Comparison of ENCODE assay signal across 17 cellular contexts in the genomic region with DNA sequence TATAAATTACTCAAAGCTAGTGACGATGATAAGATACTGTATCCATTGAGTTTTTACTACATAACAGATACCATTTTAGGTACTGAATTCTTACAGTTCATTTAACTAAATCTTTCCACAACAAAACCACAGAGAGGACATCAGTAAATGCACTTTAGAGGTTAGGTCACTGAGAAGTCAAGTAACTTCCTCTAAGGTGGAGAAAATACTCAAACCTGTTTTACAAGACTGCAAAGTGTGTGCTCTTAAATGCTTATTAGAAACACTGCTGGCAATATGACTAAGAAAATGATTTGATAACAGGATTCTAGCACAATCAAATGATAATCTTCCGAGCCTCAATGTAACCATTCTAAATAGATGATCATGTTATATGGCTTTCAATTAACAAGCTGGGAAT.
DNase-seq lines count a peak whose midpoint lies in the region; ATAC-seq and TF ChIP-seq lines count a peak whose summit lies in the region.
"Had no signal": no experiment of that assay in that cellular context is flagged by ENCODE, and none has a peak within 500 bp of the region (broad histone marks: within the 10 kb centered on the region; RNA-seq: fewer than 3 reads in every experiment).

No MANE protein-coding gene starts in this region.

- H3K36me3 ChIP-seq in OCI-LY1 (ENCODE audit: insufficient read depth, low read length): peaks cover 79% of the 10 kb centered on the region

- no peak overlapping the region for H2AFZ ChIP-seq in OCI-LY1 (ENCODE audit: low read length)

- peaks cover 3% of the 10 kb centered on the region for H3K9me3 Mint-ChIP-seq in stimulated activated effector memory CD8-positive, alpha-beta T cell treated with anti-CD3 and anti-CD28 coated beads, Interleukin-12 subunit alpha, Interleukin-12 subunit beta, amount 100 ng/mL, for 72 hours
- H3K9me3 Mint-ChIP-seq: H9 had no signal

- no peak for TF ChIP-seq CTCF in LNCaP clone FGC (IDR thresholded peaks at IDR 0.05; ENCODE audit: control insufficient read depth, extremely low read depth, insufficient read depth)
- TF ChIP-seq CTCF in OCI-LY1 (IDR thresholded peaks at IDR 0.05; ENCODE audit: low read length): no peak
- no peak for TF ChIP-seq CTCF in epithelial cell of esophagus (IDR thresholded peaks at IDR 0.05; ENCODE audit: insufficient read depth, low read depth, low read length, missing control alignments)

- no peaks in the 10 kb centered on the region for H3K9me3 ChIP-seq in OCI-LY1 (ENCODE audit: low read length)
- H3K9me3 ChIP-seq: A549, BE2C had no signal

- H3K79me2 ChIP-seq in OCI-LY1 (ENCODE audit: insufficient read depth, low read length): no peaks in the 10 kb centered on the region; the same call in 1 of the 2 replicates

- ATAC-seq in stimulated activated effector memory CD8-positive, alpha-beta T cell treated with anti-CD3 and anti-CD28 coated beads, Interleukin-12 subunit alpha, Interleukin-12 subunit beta, amount 100 ng/mL, for 72 hours: no peak
- ATAC-seq in GM19023 (IDR thresholded peaks at IDR 0.05; ENCODE audit: unreplicated experiment): no peak
- ATAC-seq in GM18907 (IDR thresholded peaks at IDR 0.05; ENCODE audit: unreplicated experiment): no peak
- ATAC-seq: A549 had no signal

- no peak overlapping the region for H3K4me2 ChIP-seq in OCI-LY1 (ENCODE audit: low read length)
- H3K4me2 ChIP-seq: A549 had no signal

- DNase-seq in LNCaP clone FGC (ENCODE audit: low read depth) (peak; percentile 75), epithelial cell of esophagus (ENCODE audit: low read depth) (peak; percentile 29), renal cortical epithelial cell (ENCODE audit: low read depth) (peak; percentile 30)
- no peak for DNase-seq in stimulated activated effector memory CD8-positive, alpha-beta T cell treated with anti-CD3 and anti-CD28 coated beads, Interleukin-12 subunit alpha, Interleukin-12 subunit beta, amount 100 ng/mL, for 72 hours (ENCODE audit: low spot score in 2 of 2)
- DNase-seq: BE2C; CD4-positive, alpha-beta memory T cell; DMS153; DMS79 treated with DMSO at 0.1 percent for 48 hours; EL; GOT3; H9 had no signal

- no peak overlapping the region for H3K9ac ChIP-seq in OCI-LY1 (ENCODE audit: low read length)

- no peak overlapping the region for H3K27ac Mint-ChIP-seq in stimulated activated effector memory CD8-positive, alpha-beta T cell treated with anti-CD3 and anti-CD28 coated beads, Interleukin-12 subunit alpha, Interleukin-12 subunit beta, amount 100 ng/mL, for 72 hours
- H3K27ac Mint-ChIP-seq: CD4-positive, alpha-beta memory T cell; H9 had no signal

- H3K4me3 ChIP-seq in LNCaP clone FGC (ENCODE audit: low read depth, low read length): no peak overlapping the region
- no peak overlapping the region for H3K4me3 ChIP-seq in OCI-LY1 (ENCODE audit: low read depth, low read length, poor library complexity, severe bottlenecking)
- no peak overlapping the region for H3K4me3 ChIP-seq in epithelial cell of esophagus (ENCODE audit: low read length)
- H3K4me3 ChIP-seq: A549 had no signal

- H3K4me3 Mint-ChIP-seq in stimulated activated effector memory CD8-positive, alpha-beta T cell treated with anti-CD3 and anti-CD28 coated beads, Interleukin-12 subunit alpha, Interleukin-12 subunit beta, amount 100 ng/mL, for 72 hours: no peak overlapping the region
- H3K4me3 Mint-ChIP-seq: CD4-positive, alpha-beta memory T cell; H9 had no signal

- H3K27ac ChIP-seq in OCI-LY1 (ENCODE audit: low read depth, low read length, poor library complexity, severe bottlenecking): peak overlapping the region; percentile 18
- H3K27ac ChIP-seq: A549, C4-2B, HL-60 had no signal

- no peaks in the 10 kb centered on the region for H4K20me1 ChIP-seq in OCI-LY1 (ENCODE audit: insufficient read depth, low read length)

- no peaks in the 10 kb centered on the region for H3K9me2 ChIP-seq in OCI-LY1 (ENCODE audit: low read depth, low read length)

- H3K4me1 Mint-ChIP-seq in stimulated activated effector memory CD8-positive, alpha-beta T cell treated with anti-CD3 and anti-CD28 coated beads, Interleukin-12 subunit alpha, Interleukin-12 subunit beta, amount 100 ng/mL, for 72 hours: no peaks in the 10 kb centered on the region

- no peaks in the 10 kb centered on the region for H3F3A ChIP-seq in OCI-LY1 (ENCODE audit: insufficient read depth, low read length)

- H3K27me3 ChIP-seq in OCI-LY1 (ENCODE audit: insufficient read depth, low read length): no peaks in the 10 kb centered on the region
- H3K27me3 ChIP-seq: BE2C had no signal

- peaks cover 16% of the 10 kb centered on the region for H3K4me1 ChIP-seq in OCI-LY1 (ENCODE audit: insufficient read depth, low read length, severe bottlenecking)
- H3K4me1 ChIP-seq: A549, BE2C had no signal

- H3K36me3 Mint-ChIP-seq in stimulated activated effector memory CD8-positive, alpha-beta T cell treated with anti-CD3 and anti-CD28 coated beads, Interleukin-12 subunit alpha, Interleukin-12 subunit beta, amount 100 ng/mL, for 72 hours: peaks cover 82% of the 10 kb centered on the region

Comparison
In these comparisons a context has a peak if more than half of its experiments do, and no peak if none do; other contexts are left out.
1. DNase-seq: peak in LNCaP clone FGC (single experiment), epithelial cell of esophagus (single experiment) and renal cortical epithelial cell (single experiment); none in stimulated activated effector memory CD8-positive, alpha-beta T cell treated with anti-CD3 and anti-CD28 coated beads, Interleukin-12 subunit alpha, Interleukin-12 subunit beta, amount 100 ng/mL, for 72 hours (0 of 2).